In genomic region chr17:28777178-28777577, GRCh38 we compare ENCODE assay signal across 1 cellular context.
TF ChIP-seq lines count a peak whose summit lies in the region.

No MANE protein-coding gene starts in this region.

TF ChIP-seq in GM23338, 12 proteins besides CTCF, POLR2A, EP300 and RAD21:
- no peak for TF ChIP-seq CREB1 (CRISPR knock-in tag; IDR thresholded peaks at IDR 0.05; ENCODE audit: low read depth)
- no peak for TF ChIP-seq NANOG (IDR thresholded peaks at IDR 0.05; ENCODE audit: borderline replicate concordance)
- no peak for TF ChIP-seq ZNF331 (CRISPR knock-in tag; IDR thresholded peaks at IDR 0.05; ENCODE audit: low read depth)
- TF ChIP-seq EZH2 (IDR thresholded peaks at IDR 0.05; ENCODE audit: low read depth, unreplicated experiment), result no peak
- no peak for TF ChIP-seq ETS1 (IDR thresholded peaks at IDR 0.05)
- no peak for TF ChIP-seq ZNF114 (CRISPR knock-in tag; IDR thresholded peaks at IDR 0.05)
